8 cellular contexts compared by ENCODE assay signal in genomic region chr15:96327155-96327741, GRCh38.
DNase-seq lines count a peak whose midpoint lies in the region; ATAC-seq lines count a peak whose summit lies in the region.

No MANE protein-coding gene starts in this region.

- no peaks in the 10 kb centered on the region for H3K36me3 ChIP-seq in BLaER1 treated with 17β-estradiol and CSF1 and Interleukin-3, amounts not matched to agents 10 nM and 100 nM
- H3K36me3 ChIP-seq in iPS-18a (ENCODE audit: control insufficient read depth, low read depth, low read length), result no peaks in the 10 kb centered on the region

- no peak overlapping the region for H3K27ac ChIP-seq in BLaER1 treated with 17β-estradiol and CSF1 and Interleukin-3, amounts not matched to agents 10 nM and 100 nM
- H3K27ac ChIP-seq in iPS-18a (ENCODE audit: low read length), result no peak overlapping the region

- peaks cover 0 to 2% of the 10 kb centered on the region in 2 donors for H3K9me3 Mint-ChIP-seq in stimulated activated naive B cell treated with anti-CD40 and anti-IgM and Interleukin-4, amounts not matched to agents 10 μg/mL and 1 μg/mL and 100 μg/mL, for 72 hours

- H3K36me3 Mint-ChIP-seq in stimulated activated naive B cell treated with anti-CD40 and anti-IgM and Interleukin-4, amounts not matched to agents 10 μg/mL and 1 μg/mL and 100 μg/mL, for 72 hours, result peaks cover 2 to 5% of the 10 kb centered on the region in 2 donors

- H3K4me2 ChIP-seq in BLaER1 treated with 17β-estradiol and CSF1 and Interleukin-3, amounts not matched to agents 10 nM and 100 nM, result peak overlapping the region in 9 of 11 experiments; percentile 5 to 80 (median 41); a peak in 14 of 22 replicates

- ATAC-seq in GM21723 (IDR thresholded peaks at IDR 0.05; ENCODE audit: unreplicated experiment) (peak; percentile 37), GM21367 (IDR thresholded peaks at IDR 0.05; ENCODE audit: unreplicated experiment) (no peak)
- no peak for ATAC-seq in stimulated activated naive B cell treated with anti-CD40 and anti-IgM and Interleukin-4, amounts not matched to agents 10 μg/mL and 1 μg/mL and 100 μg/mL, for 72 hours (replicated peaks)

- H3K4me3 ChIP-seq in BLaER1 treated with 17β-estradiol and CSF1 and Interleukin-3, amounts not matched to agents 10 nM and 100 nM, result peak overlapping the region in 3 of 10 experiments; percentile 1 to 42 (median 38); a peak in 4 of 20 replicates
- H3K4me3 ChIP-seq in iPS-18a (ENCODE audit: low read length), result peak overlapping the region; percentile 56

- no peak overlapping the region for H3K4me3 Mint-ChIP-seq in stimulated activated naive B cell treated with anti-CD40 and anti-IgM and Interleukin-4, amounts not matched to agents 10 μg/mL and 1 μg/mL and 100 μg/mL, for 72 hours

- H3K9me3 ChIP-seq in BLaER1 treated with 17β-estradiol and CSF1 and Interleukin-3, amounts not matched to agents 10 nM and 100 nM (replicated peaks in 1 of 11), result peaks cover 34 to 42% (median 40%) of the 10 kb centered on the region in 11 experiments
- no peaks in the 10 kb centered on the region for H3K9me3 ChIP-seq in iPS-18a (ENCODE audit: control insufficient read depth, low read depth, low read length)

- H3K9ac ChIP-seq in BLaER1 treated with 17β-estradiol and CSF1 and Interleukin-3, amounts not matched to agents 10 nM and 100 nM, result no peak overlapping the region
- H3K9ac ChIP-seq in iPS-18a (ENCODE audit: low read length), result peak overlapping the region; percentile 10

- H3K27me3 Mint-ChIP-seq in stimulated activated naive B cell treated with anti-CD40 and anti-IgM and Interleukin-4, amounts not matched to agents 10 μg/mL and 1 μg/mL and 100 μg/mL, for 72 hours, result peaks cover 80 to 92% of the 10 kb centered on the region in 2 donors

- H4K20me1 ChIP-seq in BLaER1 treated with 17β-estradiol and CSF1 and Interleukin-3, amounts not matched to agents 10 nM and 100 nM, result peaks cover 0 to 68% (median 46%) of the 10 kb centered on the region in 11 experiments; a peak in 16 of 22 replicates

- peaks cover 16 to 17% of the 10 kb centered on the region in 2 donors for H3K4me1 Mint-ChIP-seq in stimulated activated naive B cell treated with anti-CD40 and anti-IgM and Interleukin-4, amounts not matched to agents 10 μg/mL and 1 μg/mL and 100 μg/mL, for 72 hours

- H3K27ac Mint-ChIP-seq in stimulated activated naive B cell treated with anti-CD40 and anti-IgM and Interleukin-4, amounts not matched to agents 10 μg/mL and 1 μg/mL and 100 μg/mL, for 72 hours, result peak overlapping the region; percentile 62

- peaks cover 97 to 100% (median 99%) of the 10 kb centered on the region in 11 experiments for H3K27me3 ChIP-seq in BLaER1 treated with 17β-estradiol and CSF1 and Interleukin-3, amounts not matched to agents 10 nM and 100 nM
- peaks cover 96% of the 10 kb centered on the region for H3K27me3 ChIP-seq in iPS-18a (ENCODE audit: control insufficient read depth, insufficient read depth, low read length)

- peak; percentile 80 for DNase-seq in NCI-H2171 treated with DMSO at 0.1 percent for 48 hours (lab: John Stamatoyannopoulos, UW)
- DNase-seq in astrocyte of the hippocampus (ENCODE audit: low read depth, low spot score), result peak; percentile 80
- no peak for DNase-seq in stimulated activated naive B cell treated with anti-CD40 and anti-IgM and Interleukin-4, amounts not matched to agents 10 μg/mL and 1 μg/mL and 100 μg/mL, for 72 hours
- DNase-seq in activated CD8-positive, alpha-beta memory T cell treated with anti-CD3 and anti-CD28 coated beads, Interleukin-2, amount 50 U/mL, for 4 hours, result no peak

- H3K4me1 ChIP-seq in BLaER1 treated with 17β-estradiol and CSF1 and Interleukin-3, amounts not matched to agents 10 nM and 100 nM, result peaks cover 0 to 11% (median 0%) of the 10 kb centered on the region in 10 experiments; a peak in 1 of 20 replicates
- peaks cover 36% of the 10 kb centered on the region for H3K4me1 ChIP-seq in iPS-18a (ENCODE audit: control insufficient read depth, low read depth, low read length)

Comparison
In these comparisons a context has a peak if more than half of its experiments do, and no peak if none do; other contexts are left out.
1. DNase-seq: peak in NCI-H2171 treated with DMSO at 0.1 percent for 48 hours (single experiment) and astrocyte of the hippocampus (single experiment); none in stimulated activated naive B cell treated with anti-CD40 and anti-IgM and Interleukin-4, amounts not matched to agents 10 μg/mL and 1 μg/mL and 100 μg/mL, for 72 hours (single experiment) and activated CD8-positive, alpha-beta memory T cell treated with anti-CD3 and anti-CD28 coated beads, Interleukin-2, amount 50 U/mL, for 4 hours (single experiment).